ENCODE assay signal across 1 cellular context in genomic region chr12:48037267-48037915, GRCh38.
TF ChIP-seq lines count a peak whose summit lies in the region.

No MANE protein-coding gene starts in this region.

TF ChIP-seq in SK-N-SH treated with all-trans-retinoic acid at 6 μM for 48 hours, 23 proteins besides CTCF, POLR2A, EP300 and RAD21 (continued from another document):
- no peak for TF ChIP-seq CREB5 (CRISPR knock-in tag; IDR thresholded peaks at IDR 0.05; ENCODE audit: low read depth)
- TF ChIP-seq OSR1 (CRISPR knock-in tag; IDR thresholded peaks at IDR 0.05): no peak
